In genomic region chr19:2488405-2488941, GRCh38 we compare ENCODE assay signal across 9 cellular contexts. TPM values are rescaled to one million over a fixed set of nuclear protein-coding genes. Genes with fewer than 3 reads are reported as not detected.
DNase-seq lines count a peak whose midpoint lies in the region; ATAC-seq, FAIRE-seq and TF ChIP-seq lines count a peak whose summit lies in the region.
"Had no signal": no experiment of that assay in that cellular context is flagged by ENCODE, and none has a peak within 500 bp of the region (broad histone marks: within the 10 kb centered on the region; RNA-seq: fewer than 3 reads in every experiment).

No MANE protein-coding gene starts in this region.

- 57% methylated on average over 18 of the region's 32 CpGs for WGBS in HepG2 (ENCODE audit: low lambda C conversion rate)

- H2AFZ ChIP-seq in HepG2 (ENCODE audit: low read length) = no peak overlapping the region

- H3K9me3 ChIP-seq in HEK293 (ENCODE audit: control insufficient read depth, insufficient read depth, low read depth, low read length) (no peaks in the 10 kb centered on the region), HepG2 (ENCODE audit: low read length) (no peaks in the 10 kb centered on the region)

- BruUV-seq in HepG2 (replicated peaks; lab: Mats Ljungman, UMichigan) = no TSS peak

- POLR2A ChIA-PET in HEK293 (lab: Yijun Ruan, JAX) (interaction anchor here (13.1 kb wide), 1 partner anchor 12 kb away, joined by 168 read pairs; the partner anchor contains the start of gene GADD45B), HepG2 (lab: Yijun Ruan, JAX) (interaction anchor here (2.0 kb wide), 1 partner anchor 13 kb away, joined by 7 read pairs; the partner anchor contains the start of gene GADD45B)

- TF ChIP-seq EP300 in HepG2 (IDR thresholded peaks at IDR 0.05; ENCODE audit: low read depth in 2 of 2, low read length in 2 of 2) (no peak), HepG2 (CRISPR knock-in tag; IDR thresholded peaks at IDR 0.05; ENCODE audit: borderline replicate concordance) (no peak)

- H3K4me3 ChIP-seq in HEK293 (ENCODE audit: low read depth, low read length) = no peak overlapping the region
- H3K4me3 ChIP-seq in brain microvascular endothelial cell (ENCODE audit: low read depth, low read length) = peak overlapping the region; percentile 29
- peak overlapping the region in 1 of 3 experiments; percentile 62; a peak in 1 of 6 replicates for H3K4me3 ChIP-seq in HepG2 (replicated peaks in 1 of 3; ENCODE audit: insufficient read depth in 1 of 3, low read depth in 2 of 3, low read length in 3 of 3)

- H4K20me1 ChIP-seq in HepG2 (ENCODE audit: insufficient read depth, low read length) = no peaks in the 10 kb centered on the region

- TF ChIP-seq CTCF in HEK293 (tag by site-specific recombination; IDR thresholded peaks at IDR 0.05) (no peak), brain microvascular endothelial cell (IDR thresholded peaks at IDR 0.05; ENCODE audit: low read depth, low read length, missing control alignments) (no peak), HepG2 (CRISPR knock-in tag; IDR thresholded peaks at IDR 0.05) (no peak), GM20000 (IDR thresholded peaks at IDR 0.05; ENCODE audit: extremely low read depth, missing control alignments) (no peak)

- peak overlapping the region; percentile 42; the same call in 1 of the 2 replicates for H3K4me2 ChIP-seq in HepG2 (ENCODE audit: low read depth, low read length)

- peak; percentile 25; the same call in 2 of the 3 replicates for ATAC-seq in HepG2
- ATAC-seq in stimulated activated naive CD8-positive, alpha-beta T cell treated with anti-CD3 and anti-CD28 coated beads, Interleukin-15, Interleukin-2, amounts not matched to agents 100 U/mL and 50 U/mL, for 24 hours = peak; percentile 19

- no peaks in the 10 kb centered on the region for H3K27me3 ChIP-seq in brain microvascular endothelial cell (replicated peaks)
- H3K27me3 ChIP-seq in HepG2 (ENCODE audit: control insufficient read depth in 1 of 2, insufficient read depth in 2 of 2, low read length in 2 of 2) = peaks cover 10 to 44% of the 10 kb centered on the region in 2 experiments

- no peak overlapping the region for H3K9ac ChIP-seq in HepG2 (ENCODE audit: insufficient read depth, low read depth, low read length)

- FAIRE-seq in HepG2 (lab: Jason Lieb, UNC) = no peak

- DNase-seq in brain microvascular endothelial cell (no peak), HepG2 (ENCODE audit: low spot score) (no peak), NCI-H1694 treated with DMSO at 0.1 percent for 48 hours (lab: John Stamatoyannopoulos, UW) (no peak), GM20000 (ENCODE audit: low spot score) (no peak), activated gamma-delta T cell treated with Interleukin-2 at 50 U/mL for 16 hours (no peak)
- DNase-seq in stimulated activated naive CD8-positive, alpha-beta T cell treated with anti-CD3 and anti-CD28 coated beads, Interleukin-15, Interleukin-2, amounts not matched to agents 100 U/mL and 50 U/mL, for 24 hours = no peak
- no peak for DNase-seq in activated CD8-positive, alpha-beta memory T cell treated with anti-CD3 and anti-CD28 coated beads, Interleukin-2, amount 50 U/mL, for 48 hours
- DNase-seq: stimulated activated CD4-positive, alpha-beta T cell treated with anti-CD3 and anti-CD28 coated beads, Interleukin-4, amount 100 ng/mL, for 4 hours had no signal

- in situ Hi-C loops in brain microvascular endothelial cell (cut with HindIII; ENCODE audit: low pct_ligation_motif_present, low sequenced_read_pairs) (no loop called here), HepG2 (cut with HindIII; ENCODE audit: extremely low pct_ligation_motif_present, low pct_unique_long_range_greater_than_20kb) (no loop called here)

- H3K27ac ChIP-seq in HEK293 (ENCODE audit: extremely low read depth, low read depth, low read length) (no peak overlapping the region), brain microvascular endothelial cell (no peak overlapping the region), HepG2 (ENCODE audit: extremely low read length, insufficient read depth, low read length) (no peak overlapping the region)

- TF ChIP-seq RAD21 in HepG2 (CRISPR knock-in tag; IDR thresholded peaks at IDR 0.05) = no peak

- no peak for TF ChIP-seq POLR2A in HepG2 (IDR thresholded peaks at IDR 0.05; ENCODE audit: insufficient read depth in 1 of 2, low read depth in 2 of 2, low read length in 2 of 2)

- intact Hi-C loops in HepG2 (cut with micrococcal nuclease; ENCODE audit: unreplicated experiment) = no loop called here

- H3K4me1 ChIP-seq in HEK293 (ENCODE audit: control insufficient read depth, insufficient read depth, low read length) (no peaks in the 10 kb centered on the region; the same call in 1 of the 2 replicates), HepG2 (ENCODE audit: insufficient read depth, low read length) (peaks cover 45% of the 10 kb centered on the region)

- CTCF ChIA-PET in HEK293 (lab: Yijun Ruan, JAX) (interaction anchor here (0.5 kb wide), 1 partner anchor 10 kb away, joined by 3 read pairs; no protein-coding TSS in a partner anchor), HepG2 (lab: Yijun Ruan, JAX; ENCODE audit: low intra/inter-chr PET ratio, low total read pairs) (no interaction called here)

- no peaks in the 10 kb centered on the region for H3K79me2 ChIP-seq in HepG2 (ENCODE audit: insufficient read depth, low read length)

- H3K36me3 ChIP-seq in HEK293 (ENCODE audit: control insufficient read depth in 2 of 2, insufficient read depth in 1 of 2, low read length in 2 of 2) (no peaks in the 10 kb centered on the region), brain microvascular endothelial cell (replicated peaks) (no peaks in the 10 kb centered on the region), HepG2 (replicated peaks in 1 of 2; ENCODE audit: control insufficient read depth in 1 of 2, insufficient read depth in 2 of 2, low read length in 2 of 2) (no peaks in the 10 kb centered on the region)

TF ChIP-seq in HepG2, 621 proteins besides CTCF, POLR2A, EP300 and RAD21:
- TF ChIP-seq ZNF562 (CRISPR knock-in tag; IDR thresholded peaks at IDR 0.05; ENCODE audit: borderline replicate concordance) (no peak), ZNF468 (CRISPR knock-in tag; IDR thresholded peaks at IDR 0.05) (no peak), ZNF616 (CRISPR knock-in tag; IDR thresholded peaks at IDR 0.05; ENCODE audit: low read depth) (no peak), FLYWCH1 (CRISPR knock-in tag; IDR thresholded peaks at IDR 0.05) (no peak), ZKSCAN8 (CRISPR knock-in tag; IDR thresholded peaks at IDR 0.05; ENCODE audit: borderline replicate concordance) (peak; percentile 98)

RNA-seq across cellular contexts. Expression of gene GADD45B, which starts 12.5 kb away (rescaled TPM):
- total RNA-seq in HepG2 (2016; rRNA removed; fragmentation: Illumina TruSeq; extraction: Trizol) = 3.2 and 4.6 TPM in 2 replicates
- total RNA-seq in HepG2 (2016; cell fraction: cytosol; rRNA removed; fragmentation: Illumina TruSeq; extraction: Trizol; ENCODE audit: low read depth) = 0.71 and 0.91 TPM in 2 replicates
- total RNA-seq in HepG2 (2016; cell fraction: insoluble cytoplasmic fraction; rRNA removed; fragmentation: Illumina TruSeq; extraction: Trizol) = 3.2 and 6.0 TPM in 2 replicates
- 1.8 TPM in 2 replicates for total RNA-seq in HepG2 (2016; cell fraction: membrane; rRNA removed; fragmentation: Illumina TruSeq; extraction: Trizol)
- 7.3 and 7.6 TPM in 2 replicates for total RNA-seq in HepG2 (2016; cell fraction: nucleus; rRNA removed; fragmentation: Illumina TruSeq; extraction: Trizol)
- 34.1 and 40.4 TPM in 2 replicates for polyA plus RNA-seq in HepG2 (2011; rRNA removed)
- 40.0 and 43.7 TPM in 2 replicates for polyA plus RNA-seq in HepG2 (2011; cell fraction: cytosol; rRNA removed)
- 66.8 and 77.1 TPM in 2 replicates for polyA plus RNA-seq in HepG2 (2011; cell fraction: nucleus; rRNA removed)
- polyA plus RNA-seq in HepG2 (2012) = 11.3 and 22.4 TPM in 2 replicates
- 1.5 and 1.7 TPM in 2 replicates for polyA plus RNA-seq in HepG2 (2016; cell fraction: cytosol; fragmentation: Illumina TruSeq; extraction: Trizol; ENCODE audit: low read depth)
- 5.5 and 5.8 TPM in 2 replicates for polyA plus RNA-seq in HepG2 (2016; cell fraction: insoluble cytoplasmic fraction; fragmentation: Illumina TruSeq; extraction: Trizol; ENCODE audit: low read depth)
- 2.3 and 2.5 TPM in 2 replicates for polyA plus RNA-seq in HepG2 (2016; cell fraction: membrane; fragmentation: Illumina TruSeq; extraction: Trizol; ENCODE audit: low read depth)
- 16.6 and 21.3 TPM in 2 replicates for polyA plus RNA-seq in HepG2 (2016; cell fraction: nucleus; fragmentation: Illumina TruSeq; extraction: Trizol; ENCODE audit: insufficient read depth, low read depth)
- polyA minus RNA-seq in HepG2 (2011; rRNA and poly(A)+ RNA removed; ENCODE audit: low replicate concordance) = 22.5 and 88.0 TPM in 2 replicates
- 12.3 and 15.6 TPM in 2 replicates for polyA minus RNA-seq in HepG2 (2011; cell fraction: cytosol; rRNA and poly(A)+ RNA removed)
- polyA minus RNA-seq in HepG2 (2011; cell fraction: nucleus; rRNA and poly(A)+ RNA removed) = 35.0 and 45.0 TPM in 2 replicates

RNA-seq across cellular contexts. Expression of gene LMNB2, which starts 31.7 kb away (rescaled TPM):
- 93.6 and 105 TPM in 2 replicates for total RNA-seq in HepG2 (2016; rRNA removed; fragmentation: Illumina TruSeq; extraction: Trizol)
- 8.6 and 9.2 TPM in 2 replicates for total RNA-seq in HepG2 (2016; cell fraction: cytosol; rRNA removed; fragmentation: Illumina TruSeq; extraction: Trizol; ENCODE audit: low read depth)
- 80.4 and 107 TPM in 2 replicates for total RNA-seq in HepG2 (2016; cell fraction: insoluble cytoplasmic fraction; rRNA removed; fragmentation: Illumina TruSeq; extraction: Trizol)
- 34.1 and 36.1 TPM in 2 replicates for total RNA-seq in HepG2 (2016; cell fraction: membrane; rRNA removed; fragmentation: Illumina TruSeq; extraction: Trizol)
- total RNA-seq in HepG2 (2016; cell fraction: nucleus; rRNA removed; fragmentation: Illumina TruSeq; extraction: Trizol) = 44.6 and 52.0 TPM in 2 replicates
- polyA plus RNA-seq in HepG2 (2011; rRNA removed) = 77.2 and 89.7 TPM in 2 replicates
- 83.5 and 98.7 TPM in 2 replicates for polyA plus RNA-seq in HepG2 (2011; cell fraction: cytosol; rRNA removed)
- polyA plus RNA-seq in HepG2 (2011; cell fraction: nucleus; rRNA removed) = 75.2 and 87.6 TPM in 2 replicates
- 40.0 and 41.8 TPM in 2 replicates for polyA plus RNA-seq in HepG2 (2012)
- polyA plus RNA-seq in HepG2 (2016; cell fraction: cytosol; fragmentation: Illumina TruSeq; extraction: Trizol; ENCODE audit: low read depth) = 7.1 and 7.6 TPM in 2 replicates
- 74.9 and 86.7 TPM in 2 replicates for polyA plus RNA-seq in HepG2 (2016; cell fraction: insoluble cytoplasmic fraction; fragmentation: Illumina TruSeq; extraction: Trizol; ENCODE audit: low read depth)
- polyA plus RNA-seq in HepG2 (2016; cell fraction: membrane; fragmentation: Illumina TruSeq; extraction: Trizol; ENCODE audit: low read depth) = 19.0 and 21.3 TPM in 2 replicates
- polyA plus RNA-seq in HepG2 (2016; cell fraction: nucleus; fragmentation: Illumina TruSeq; extraction: Trizol; ENCODE audit: insufficient read depth, low read depth) = 75.4 and 76.1 TPM in 2 replicates
- 106 and 107 TPM in 2 replicates for polyA minus RNA-seq in HepG2 (2011; rRNA and poly(A)+ RNA removed; ENCODE audit: low replicate concordance)
- 35.3 and 37.2 TPM in 2 replicates for polyA minus RNA-seq in HepG2 (2011; cell fraction: cytosol; rRNA and poly(A)+ RNA removed)
- polyA minus RNA-seq in HepG2 (2011; cell fraction: nucleus; rRNA and poly(A)+ RNA removed) = 14.4 and 16.7 TPM in 2 replicates

Comparison
In these comparisons a context has a peak if more than half of its experiments do, and no peak if none do; other contexts are left out.
1. Of the 63 proteins assayed by ChIP-seq in both HepG2 and HEK293: peak only in HepG2: none; only in HEK293: ZNF792; in both: none; in neither: 62.